ENCODE assay signal across 1 cellular context in genomic region chr2:167480232-167480985, GRCh38.
TF ChIP-seq lines count a peak whose summit lies in the region.

No MANE protein-coding gene starts in this region.

TF ChIP-seq in GM12878, 131 proteins besides CTCF, POLR2A, EP300 and RAD21 (continued from another document):
- no peak for TF ChIP-seq BCLAF1 (IDR thresholded peaks at IDR 0.05)
